ENCODE assay signal across 2 cellular contexts in the genomic region with DNA sequence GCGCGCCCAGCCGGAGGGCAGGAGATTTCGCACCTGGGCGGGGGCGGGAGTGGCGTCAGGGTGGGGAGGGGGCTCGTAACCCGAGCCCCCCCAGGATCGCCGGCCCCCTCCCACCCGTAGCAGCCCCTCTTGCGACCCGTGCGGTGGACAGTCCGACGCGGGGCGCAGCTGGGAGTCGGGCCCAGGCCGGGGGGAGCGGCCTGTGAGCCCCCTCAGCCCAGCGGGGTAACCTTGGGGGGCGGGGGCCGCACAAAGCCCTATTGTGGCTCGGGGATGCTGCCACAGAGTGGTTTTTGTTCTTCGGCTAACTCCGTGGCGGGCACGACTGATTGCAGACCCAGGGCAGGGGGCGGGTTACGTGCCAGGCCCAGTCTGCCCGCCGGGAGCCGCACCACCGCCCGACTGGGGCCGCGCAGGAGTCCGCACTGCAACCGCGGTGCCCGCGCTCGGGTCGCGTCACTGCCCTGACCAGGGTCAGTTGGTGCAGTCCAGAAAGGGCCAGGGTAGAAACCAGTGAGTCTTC.
TF ChIP-seq lines count a peak whose summit lies in the region.

No MANE protein-coding gene starts in this region.

TF ChIP-seq in HEK293, 187 proteins besides CTCF, POLR2A, EP300 and RAD21:
- TF ChIP-seq ZNF677 (tag by site-specific recombination; IDR thresholded peaks at IDR 0.05) (0 out of 2 replicates have a peak, but pooled peaks have one; percentile 5), FEZF1 (tag by site-specific recombination; IDR thresholded peaks at IDR 0.05) (no peak), GLI2 (tag by site-specific recombination; IDR thresholded peaks at IDR 0.05; ENCODE audit: borderline replicate concordance, low read depth) (no peak)
TF ChIP-seq in HEK293: peak in this region for 1.

TF ChIP-seq in endothelial cell of umbilical vein, 7 proteins besides CTCF, POLR2A, EP300 and RAD21:
- no peak for TF ChIP-seq EZH2 (IDR thresholded peaks at IDR 0.05; ENCODE audit: borderline replicate concordance, low read depth, low read length, severe bottlenecking)
- TF ChIP-seq, protein P1, sequence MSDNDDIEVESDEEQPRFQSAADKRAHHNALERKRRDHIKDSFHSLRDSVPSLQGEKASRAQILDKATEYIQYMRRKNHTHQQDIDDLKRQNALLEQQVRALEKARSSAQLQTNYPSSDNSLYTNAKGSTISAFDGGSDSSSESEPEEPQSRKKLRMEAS (IDR thresholded peaks at IDR 0.05; ENCODE audit: insufficient read depth, insufficient read length) = no peak
